Comparison of ENCODE assay signal across 25 cellular contexts in the genomic region with DNA sequence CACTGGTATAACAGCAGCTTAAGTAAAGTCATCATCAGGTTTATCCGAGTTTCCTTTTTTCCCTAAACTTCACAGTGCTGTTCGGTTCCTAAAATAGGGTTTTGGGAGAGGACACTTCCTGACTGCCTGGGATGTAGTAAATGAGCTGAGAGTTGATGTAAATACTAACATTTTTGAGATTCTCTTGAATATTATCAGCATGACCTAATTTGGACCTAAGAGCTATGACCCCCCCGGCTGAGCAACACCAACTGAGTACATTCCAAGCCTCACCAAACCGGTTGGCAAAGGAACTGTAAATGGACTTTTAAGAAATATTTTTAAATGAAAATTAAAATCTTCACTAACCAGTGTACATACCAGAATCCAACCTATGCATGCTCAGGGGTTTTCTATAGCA.
DNase-seq lines count a peak whose midpoint lies in the region; ATAC-seq and TF ChIP-seq lines count a peak whose summit lies in the region.
"Had no signal": no experiment of that assay in that cellular context is flagged by ENCODE, and none has a peak within 500 bp of the region (broad histone marks: within the 10 kb centered on the region; RNA-seq: fewer than 3 reads in every experiment).

No MANE protein-coding gene starts in this region.

- H3K23ac ChIP-seq in mesendoderm (ENCODE audit: low read length) = no peak overlapping the region

- H4K8ac ChIP-seq in mesendoderm (ENCODE audit: low read depth, low read length) = no peak overlapping the region

- no peak overlapping the region for H4K5ac ChIP-seq in mesendoderm (ENCODE audit: low read length)

- H3K4ac ChIP-seq in mesendoderm (ENCODE audit: low read depth, low read length) = no peak overlapping the region

- no peaks in the 10 kb centered on the region for H3F3A ChIP-seq in GM23338 (replicated peaks; ENCODE audit: low read depth)

- 44% methylated on average over 4 of the region's 4 CpGs for WGBS in hepatocyte (ENCODE audit: low lambda C conversion rate, missing lambda C conversion rate)
- no CpG with 5 or more reads among the region's 4 CpGs for WGBS in mesendoderm (ENCODE audit: extremely low coverage, insufficient coverage, low lambda C conversion rate)
- 50 to 59% methylated on average over 4 of the region's 4 CpGs for WGBS in heart right ventricle, 2 donors

- no peaks in the 10 kb centered on the region for H3K79me1 ChIP-seq in mesendoderm (ENCODE audit: low read length)

- H3K4me3 Mint-ChIP-seq in GM23338 = no peak overlapping the region
- H3K4me3 Mint-ChIP-seq: CD4-positive, alpha-beta T cell had no signal

- H4K20me1 ChIP-seq in GM23338 (replicated peaks; ENCODE audit: insufficient read depth) (no peaks in the 10 kb centered on the region), hepatocyte (ENCODE audit: insufficient read depth, poor library complexity, severe bottlenecking) (no peaks in the 10 kb centered on the region)
- H4K20me1 ChIP-seq: BLaER1 had no signal

- H3K4me3 ChIP-seq in GM23338 (no peak overlapping the region), hepatocyte (no peak overlapping the region), mesendoderm (ENCODE audit: low read length) (no peak overlapping the region), upper lobe of right lung (no peak overlapping the region), heart right ventricle (no peak overlapping the region)
- H3K4me3 ChIP-seq: BLaER1 had no signal

- H2AFZ ChIP-seq in GM23338 (peak overlapping the region; percentile 60; the same call in 1 of the 2 replicates), hepatocyte (no peak overlapping the region)

- no peak overlapping the region for H3K18ac ChIP-seq in mesendoderm (ENCODE audit: low read length)

- peaks cover 39% of the 10 kb centered on the region; the same call in 2 of the 3 replicates for H3K36me3 Mint-ChIP-seq in GM23338 (ENCODE audit: low read depth)

- H2AK5ac ChIP-seq in mesendoderm (ENCODE audit: low read length) = no peak overlapping the region

- TF ChIP-seq CTCF in GM23338 (conservative IDR thresholded peaks at IDR 0.05; ENCODE audit: low read depth in 2 of 2) (no peak), hepatocyte (IDR thresholded peaks at IDR 0.05; ENCODE audit: poor library complexity) (no peak), upper lobe of right lung (IDR thresholded peaks at IDR 0.05) (no peak), heart right ventricle (IDR thresholded peaks at IDR 0.05) (no peak)

- no peak overlapping the region for H3K56ac ChIP-seq in mesendoderm (ENCODE audit: low read length)

- H3K9me2 ChIP-seq in GM23338 (ENCODE audit: insufficient read depth) = no peaks in the 10 kb centered on the region
- no peaks in the 10 kb centered on the region for H3K9me2 ChIP-seq in hepatocyte (replicated peaks; ENCODE audit: insufficient read depth)

- no peak overlapping the region for H3K9ac ChIP-seq in mesendoderm (ENCODE audit: low read length)
- H3K9ac ChIP-seq: BLaER1 had no signal

- no peaks in the 10 kb centered on the region for H3K27me3 ChIP-seq in GM23338 (ENCODE audit: insufficient read depth)
- H3K27me3 ChIP-seq in hepatocyte = no peaks in the 10 kb centered on the region
- no peaks in the 10 kb centered on the region for H3K27me3 ChIP-seq in mesendoderm (ENCODE audit: insufficient read depth, low read length, poor library complexity)
- H3K27me3 ChIP-seq in upper lobe of right lung = no peaks in the 10 kb centered on the region
- peaks cover 0 to 4% (median 0%) of the 10 kb centered on the region in 7 donors for H3K27me3 ChIP-seq in heart right ventricle
- H3K27me3 ChIP-seq: BLaER1 had no signal

- H3K36me3 ChIP-seq in GM23338 (ENCODE audit: insufficient read depth) = no peaks in the 10 kb centered on the region
- no peaks in the 10 kb centered on the region for H3K36me3 ChIP-seq in hepatocyte (replicated peaks; ENCODE audit: insufficient read depth, low read depth)
- H3K36me3 ChIP-seq in mesendoderm (ENCODE audit: control insufficient read depth, insufficient read depth, low read length) = no peaks in the 10 kb centered on the region
- no peaks in the 10 kb centered on the region for H3K36me3 ChIP-seq in upper lobe of right lung
- H3K36me3 ChIP-seq in heart right ventricle = no peaks in the 10 kb centered on the region
- H3K36me3 ChIP-seq: BLaER1 had no signal

- no peaks in the 10 kb centered on the region for H3K9me3 ChIP-seq in hepatocyte (ENCODE audit: low read depth)
- H3K9me3 ChIP-seq in upper lobe of right lung = no peaks in the 10 kb centered on the region
- no peaks in the 10 kb centered on the region for H3K9me3 ChIP-seq in heart right ventricle
- H3K9me3 ChIP-seq: BLaER1 had no signal

- H2BK120ac ChIP-seq in mesendoderm (ENCODE audit: low read depth, low read length) = no peak overlapping the region

- no peaks in the 10 kb centered on the region for H3K4me1 Mint-ChIP-seq in GM23338

- ATAC-seq in GM23338 (no peak), upper lobe of right lung (peak; percentile 63), heart right ventricle (no peak), left lobe of liver (no peak), GM19395 (IDR thresholded peaks at IDR 0.05; ENCODE audit: unreplicated experiment) (no peak), GM21529 (IDR thresholded peaks at IDR 0.05; ENCODE audit: unreplicated experiment) (no peak)
- ATAC-seq: HCT116 had no signal

- no peak overlapping the region for H3K27ac Mint-ChIP-seq in GM23338
- H3K27ac Mint-ChIP-seq: CD4-positive, alpha-beta T cell had no signal

- no peak overlapping the region for H2BK5ac ChIP-seq in mesendoderm (ENCODE audit: low read length)

- no peak overlapping the region for H2BK15ac ChIP-seq in mesendoderm (replicated peaks; ENCODE audit: low read depth)

- H3K4me1 ChIP-seq in GM23338 (ENCODE audit: insufficient read depth) = peaks cover 10% of the 10 kb centered on the region; the same call in 1 of the 2 replicates
- no peaks in the 10 kb centered on the region for H3K4me1 ChIP-seq in hepatocyte (ENCODE audit: insufficient read depth)
- peaks cover 3% of the 10 kb centered on the region for H3K4me1 ChIP-seq in mesendoderm (ENCODE audit: control insufficient read depth, low read depth, low read length)
- peaks cover 7% of the 10 kb centered on the region for H3K4me1 ChIP-seq in upper lobe of right lung
- H3K4me1 ChIP-seq in heart right ventricle = no peaks in the 10 kb centered on the region

- intact Hi-C loops in upper lobe of right lung (cut with DNase I) = no loop called here
- intact Hi-C loops in heart right ventricle (cut with DNase I) = no loop called here

- H3K4me2 ChIP-seq in GM23338 = no peak overlapping the region
- peak overlapping the region; percentile 31 for H3K4me2 ChIP-seq in hepatocyte
- H3K4me2 ChIP-seq in mesendoderm (ENCODE audit: low read length) = no peak overlapping the region
- H3K4me2 ChIP-seq: BLaER1 had no signal

- H3K9me3 Mint-ChIP-seq in GM23338 = peaks cover 96% of the 10 kb centered on the region
- H3K9me3 Mint-ChIP-seq: CD4-positive, alpha-beta T cell had no signal

- H3K27ac ChIP-seq in GM23338 (ENCODE audit: low read depth) (no peak overlapping the region), hepatocyte (peak overlapping the region; percentile 46), mesendoderm (ENCODE audit: low read depth, low read length) (no peak overlapping the region), upper lobe of right lung (no peak overlapping the region), heart right ventricle (no peak overlapping the region)
- H3K27ac ChIP-seq: BLaER1, RWPE1 had no signal

- H3K79me2 ChIP-seq in GM23338 (replicated peaks; ENCODE audit: insufficient read depth) (no peaks in the 10 kb centered on the region), hepatocyte (no peaks in the 10 kb centered on the region), mesendoderm (ENCODE audit: control insufficient read depth, insufficient read depth, low read length) (no peaks in the 10 kb centered on the region)

- H3K27me3 Mint-ChIP-seq in GM23338 (ENCODE audit: insufficient read depth, low read depth, poor library complexity) = no peaks in the 10 kb centered on the region
- H3K27me3 Mint-ChIP-seq: CD4-positive, alpha-beta T cell had no signal

- DNase-seq in GM23338 (ENCODE audit: low spot score) = peak; percentile 5
- DNase-seq in hepatocyte (ENCODE audit: low spot score) = peak; percentile 13
- peak; percentile 91 for DNase-seq in mesendoderm
- no peak for DNase-seq in upper lobe of right lung
- no peak for DNase-seq in heart right ventricle
- DNase-seq in left lobe of liver (ENCODE audit: low spot score) = no peak
- DNase-seq: CD4-positive, alpha-beta T cell; COR-L47; DMS 273 treated with DMSO at 0.1 percent for 48 hours; DMS79 treated with DMSO at 0.1 percent for 48 hours; Karpas-422; MV-4-11; NCI-H1694; NCI-H2081; NCI-H2171; NCI-H345; NCI-H524; NCI-H774; NK-92 treated with Interleukin-12 subunit alpha and Interleukin-12 subunit beta, amount 100 ng/mL, for 24 hours; SHP77 treated with DMSO at 0.1 percent for 48 hours had no signal

TF ChIP-seq in GM23338, 12 proteins besides CTCF, POLR2A, EP300 and RAD21 (continues in another document):
- TF ChIP-seq ZNF114 (CRISPR knock-in tag; IDR thresholded peaks at IDR 0.05) (no peak), JUNB (IDR thresholded peaks at IDR 0.05; ENCODE audit: unreplicated experiment) (no peak)

Comparison
In these comparisons a context has a peak if more than half of its experiments do, and no peak if none do; other contexts are left out.
1. DNase-seq: peak in GM23338 (single experiment), hepatocyte (single experiment) and mesendoderm (single experiment); none in upper lobe of right lung (single experiment), heart right ventricle (0 of 2) and left lobe of liver (single experiment).